8 cellular contexts compared by ENCODE assay signal in genomic region chr11:68839054-68839865, GRCh38. TPM values are rescaled to one million over a fixed set of nuclear protein-coding genes. Genes with fewer than 3 reads are reported as not detected.
A peak's percentile ranks its signal among the peaks of the same experiment; 100 is the strongest.
DNase-seq lines count a peak whose midpoint lies in the region; TF ChIP-seq lines count a peak whose summit lies in the region.

No MANE protein-coding gene starts in this region.

- H3K27ac Mint-ChIP-seq in endodermal cell, result peak overlapping the region; percentile 80

- H3K36me3 ChIP-seq in NT2/D1 (ENCODE audit: insufficient read depth, insufficient read length, low read length), result no peaks in the 10 kb centered on the region
- no peaks in the 10 kb centered on the region for H3K36me3 ChIP-seq in endodermal cell (ENCODE audit: control insufficient read depth, insufficient read depth, low read length)

- no peak for TF ChIP-seq CTCF in endodermal cell (conservative IDR thresholded peaks at IDR 0.05)

- no peaks in the 10 kb centered on the region for H3K36me3 Mint-ChIP-seq in endodermal cell (ENCODE audit: low read depth)

- H3K9me3 ChIP-seq in NT2/D1 (ENCODE audit: insufficient read depth, low read length), result no peaks in the 10 kb centered on the region
- no peaks in the 10 kb centered on the region for H3K9me3 ChIP-seq in endodermal cell (ENCODE audit: control insufficient read depth, low read length)

- H3K27me3 Mint-ChIP-seq in endodermal cell (ENCODE audit: insufficient read depth), result peaks cover 39% of the 10 kb centered on the region

- H3K9ac ChIP-seq in NT2/D1 (ENCODE audit: insufficient read length, low read depth) (peak overlapping the region; percentile 32), endodermal cell (ENCODE audit: extremely low read depth, low read length, poor library complexity, severe bottlenecking) (peak overlapping the region; percentile 62)

- no peaks in the 10 kb centered on the region for H3K9me3 Mint-ChIP-seq in endodermal cell

- H3K4me3 Mint-ChIP-seq in endodermal cell, result peak overlapping the region; percentile 66

- peaks cover 2% of the 10 kb centered on the region for H3K4me1 ChIP-seq in NT2/D1 (ENCODE audit: insufficient read depth, insufficient read length)
- H3K4me1 ChIP-seq in endodermal cell (ENCODE audit: control insufficient read depth, insufficient read depth, low read length), result no peaks in the 10 kb centered on the region

- peak; percentile 87 to 92 for DNase-seq in AML-193 (lab: John Stamatoyannopoulos, UW)
- peak; percentile 88 for DNase-seq in GM19238 (ENCODE audit: insufficient read length, low spot score)
- peak; percentile 81 for DNase-seq in HT1080 (ENCODE audit: low read depth)
- peak; percentile 87 for DNase-seq in NT2/D1 (ENCODE audit: low read depth, low spot score)
- peak; percentile 89 for DNase-seq in activated CD8-positive, alpha-beta memory T cell treated with anti-CD3 and anti-CD28 coated beads, Interleukin-2, amount 50 U/mL, for 24 hours (ENCODE audit: extremely low read depth)
- DNase-seq in endodermal cell, result peak; percentile 98
- peak; percentile 98 for DNase-seq in mesenteric fat pad (ENCODE audit: low spot score)
- peak; percentile 90 for DNase-seq in stimulated activated CD8-positive, alpha-beta memory T cell treated with anti-CD3 and anti-CD28 coated beads, Interleukin-12 subunit alpha, Interleukin-12 subunit beta, amount 100 ng/mL, for 4 hours (ENCODE audit: low read depth)

- peak overlapping the region; percentile 86 for H3K27ac ChIP-seq in endodermal cell (ENCODE audit: low read depth, low read length)

- H3K4me3 ChIP-seq in NT2/D1 (ENCODE audit: insufficient read length, low read depth), result peak overlapping the region; percentile 50
- H3K4me3 ChIP-seq in endodermal cell (ENCODE audit: low read length), result peak overlapping the region; percentile 86

- peaks cover 12% of the 10 kb centered on the region for H3K4me1 Mint-ChIP-seq in endodermal cell

- 1 to 2% methylated on average over 40 to 61 of the region's 61 CpGs for WGBS in endodermal cell (ENCODE audit: insufficient coverage in 1 of 2, insufficient read length in 1 of 2), 2 experiments

- peaks cover 63% of the 10 kb centered on the region for H3K27me3 ChIP-seq in NT2/D1 (ENCODE audit: insufficient read depth, insufficient read length)
- peaks cover 47% of the 10 kb centered on the region for H3K27me3 ChIP-seq in endodermal cell (ENCODE audit: control insufficient read depth, insufficient read depth, low read length, poor library complexity, severe bottlenecking)

RNA-seq across cellular contexts. Expression of gene CPT1A, which starts 2.5 kb away (rescaled TPM):
- total RNA-seq in HT1080 (2014; rRNA removed; shearing (Covaris generic)), result 0.37 and 0.39 TPM in 2 replicates
- 1.6 and 2.1 TPM in 2 replicates for polyA plus RNA-seq in HT1080 (2015; cell fraction: cytosol; rRNA removed)
- polyA plus RNA-seq in HT1080 (2015; cell fraction: nucleus; rRNA removed), result 4.4 and 6.0 TPM in 2 replicates
- total RNA-seq in endodermal cell, result 1 to 10 TPM; 3.3 to 7.3 TPM
- polyA plus RNA-seq in endodermal cell (2013, experiment 1 of 2), result 2.7 TPM
- polyA plus RNA-seq in endodermal cell (2013, experiment 2 of 2), result 1.8 TPM
- 51.9 TPM for total RNA-seq in mesenteric fat pad

Comparison
In these comparisons a context has a peak if more than half of its experiments do, and no peak if none do; other contexts are left out.
1. Peak in every context shown above with its lines: DNase-seq, H3K4me3 ChIP-seq and H3K27ac ChIP-seq.